Comparison of ENCODE assay signal across 16 cellular contexts in the genomic region with DNA sequence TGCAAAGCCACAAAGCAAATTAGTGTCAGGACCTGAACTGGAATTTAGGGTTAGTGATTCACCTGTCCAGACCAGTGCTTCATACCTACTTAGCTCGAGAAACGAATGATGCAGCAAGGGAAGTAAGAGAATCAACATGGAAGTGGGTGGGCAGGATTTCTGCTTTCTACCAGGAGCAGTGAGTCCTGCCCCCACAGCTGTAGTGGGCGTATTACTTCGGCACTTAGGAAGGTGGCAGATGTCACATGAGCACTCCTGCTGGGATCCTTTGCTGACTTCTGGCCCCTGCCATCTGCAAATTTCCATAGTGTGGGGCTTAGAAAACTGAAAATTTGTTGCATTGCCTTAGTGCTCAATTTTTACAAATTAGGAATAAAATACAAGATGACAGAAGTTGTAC.
DNase-seq lines count a peak whose midpoint lies in the region; TF ChIP-seq lines count a peak whose summit lies in the region.
"Had no signal": no experiment of that assay in that cellular context is flagged by ENCODE, and none has a peak within 500 bp of the region (broad histone marks: within the 10 kb centered on the region; RNA-seq: fewer than 3 reads in every experiment).

No MANE protein-coding gene starts in this region.

- CTCF ChIA-PET in HEK293T (lab: Yijun Ruan, JAX) = no interaction called here

- DNase-seq in NCI-H82 (lab: John Stamatoyannopoulos, UW) (peak; percentile 73), NCI-H82 treated with DMSO at 0.1 percent for 48 hours (lab: John Stamatoyannopoulos, UW; ENCODE audit: unreplicated experiment) (no peak), RPMI8226 (peak; percentile 5), iPS-NIHi11 (ENCODE audit: low spot score) (peak; percentile 14), HEK293T (ENCODE audit: extremely low spot score) (no peak), hepatic stellate cell (ENCODE audit: low spot score) (no peak)
- DNase-seq in stimulated activated naive CD4-positive, alpha-beta T cell treated with Interleukin-2 at 50 U/mL for 16 hours (lab: John Stamatoyannopoulos, UW) = no peak
- DNase-seq: Calu3; CD4-positive, alpha-beta memory T cell; DMS79; Kasumi-1; MG63; NCI-H1048; NCI-H2081 treated with DMSO at 0.1 percent for 48 hours; NCI-H774; SHP77 treated with DMSO at 0.1 percent for 48 hours had no signal

- POLR2A ChIA-PET in HEK293T (lab: Yijun Ruan, JAX) = no interaction called here

TF ChIP-seq in HEK293T, 16 proteins besides CTCF, POLR2A, EP300 and RAD21:
- TF ChIP-seq L3MBTL2 (conservative IDR thresholded peaks at IDR 0.05) (no peak), BHLHE40 (IDR thresholded peaks at IDR 0.05; ENCODE audit: borderline replicate concordance) (no peak), SP1 (IDR thresholded peaks at IDR 0.05) (no peak), FOXA1 (IDR thresholded peaks at IDR 0.05) (no peak), ZNF384 (IDR thresholded peaks at IDR 0.05) (no peak), ARNT (IDR thresholded peaks at IDR 0.05) (no peak), SUZ12 (IDR thresholded peaks at IDR 0.05) (no peak)
- TF ChIP-seq, protein P1, sequence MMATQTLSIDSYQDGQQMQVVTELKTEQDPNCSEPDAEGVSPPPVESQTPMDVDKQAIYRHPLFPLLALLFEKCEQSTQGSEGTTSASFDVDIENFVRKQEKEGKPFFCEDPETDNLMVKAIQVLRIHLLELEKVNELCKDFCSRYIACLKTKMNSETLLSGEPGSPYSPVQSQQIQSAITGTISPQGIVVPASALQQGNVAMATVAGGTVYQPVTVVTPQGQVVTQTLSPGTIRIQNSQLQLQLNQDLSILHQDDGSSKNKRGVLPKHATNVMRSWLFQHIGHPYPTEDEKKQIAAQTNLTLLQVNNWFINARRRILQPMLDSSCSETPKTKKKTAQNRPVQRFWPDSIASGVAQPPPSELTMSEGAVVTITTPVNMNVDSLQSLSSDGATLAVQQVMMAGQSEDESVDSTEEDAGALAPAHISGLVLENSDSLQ (IDR thresholded peaks at IDR 0.05) = no peak

Comparison
In these comparisons a context has a peak if more than half of its experiments do, and no peak if none do; other contexts are left out.
1. DNase-seq: peak in NCI-H82 (single experiment), RPMI8226 (single experiment) and iPS-NIHi11 (single experiment); none in NCI-H82 treated with DMSO at 0.1 percent for 48 hours (single experiment), HEK293T (single experiment), stimulated activated naive CD4-positive, alpha-beta T cell treated with Interleukin-2 at 50 U/mL for 16 hours (single experiment) and hepatic stellate cell (single experiment).